ENCODE assay signal across 8 cellular contexts in the genomic region with DNA sequence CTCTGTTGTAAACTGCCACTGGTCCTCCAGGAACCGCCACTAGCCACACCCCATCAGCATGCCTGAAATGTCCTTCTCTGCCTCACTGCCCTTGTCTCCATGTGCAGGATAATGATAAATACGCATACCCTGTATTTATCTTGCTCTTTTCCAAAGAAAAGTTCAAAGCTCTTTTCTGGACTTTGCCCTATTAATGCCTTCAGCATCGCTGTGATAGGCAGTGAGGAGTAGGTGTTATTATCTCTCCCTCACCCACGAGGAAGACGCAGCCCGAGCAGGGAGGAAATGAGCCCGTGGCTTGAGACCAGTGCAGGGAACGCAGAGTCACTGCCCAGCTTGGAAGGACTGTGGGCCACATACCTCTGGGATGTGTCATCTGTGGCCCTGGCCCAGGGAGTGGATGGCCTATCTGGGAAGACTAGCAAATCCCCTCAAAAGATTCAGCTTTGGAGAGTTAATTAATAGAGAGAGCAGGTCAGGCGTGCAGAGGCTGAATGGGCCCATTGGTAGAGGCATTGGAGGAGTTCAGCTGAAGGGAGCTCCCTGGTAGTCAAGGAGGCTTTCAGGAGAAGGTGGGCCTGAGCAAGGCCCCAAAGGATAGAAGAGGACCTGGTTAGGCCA. TPM values are rescaled to one million over a fixed set of nuclear protein-coding genes. Genes with fewer than 3 reads are reported as not detected.
A peak's percentile ranks its signal among the peaks of the same experiment; 100 is the strongest.
DNase-seq lines count a peak whose midpoint lies in the region; ATAC-seq lines count a peak whose summit lies in the region.

No MANE protein-coding gene starts in this region.

- no peak overlapping the region for H2AFZ ChIP-seq in trophoblast cell (ENCODE audit: insufficient read depth, low read length, poor library complexity)

- WGBS in trophoblast cell (ENCODE audit: extremely low coverage, insufficient coverage, insufficient read length) = no CpG with 5 or more reads among the region's 9 CpGs

- no peak for DNase-seq in CD4-positive, CD25-positive, alpha-beta regulatory T cell
- DNase-seq in SJCRH30 (peak; percentile 67 to 78), fibroblast of peridontal ligament (ENCODE audit: extremely low read depth) (peak; percentile 81), trophoblast cell (peak; percentile 59 to 64), NCI-H2029 treated with DMSO at 0.1 percent for 48 hours (lab: John Stamatoyannopoulos, UW) (no peak), DMS79 treated with DMSO at 0.1 percent for 48 hours (lab: John Stamatoyannopoulos, UW) (no peak)
- no peak for DNase-seq in activated CD4-positive, alpha-beta memory T cell treated with anti-CD3 and anti-CD28 coated beads, Interleukin-2, amount 10 ng/mL, durations not matched to agents 7 days and 5 days

- no peaks in the 10 kb centered on the region for H3K9me3 ChIP-seq in CD4-positive, CD25-positive, alpha-beta regulatory T cell (ENCODE audit: control insufficient read depth in 2 of 2, low read length in 2 of 2)
- H3K9me3 ChIP-seq in SJCRH30 (replicated peaks) (no peaks in the 10 kb centered on the region), trophoblast cell (ENCODE audit: insufficient read depth, low read depth, low read length) (peaks cover 2% of the 10 kb centered on the region)

- H2BK5ac ChIP-seq in trophoblast cell (ENCODE audit: low read depth, low read length, poor library complexity) = no peak overlapping the region

- H4K12ac ChIP-seq in trophoblast cell (ENCODE audit: low read depth, low read length) = no peak overlapping the region

- H4K8ac ChIP-seq in trophoblast cell (ENCODE audit: low read depth, low read length) = no peak overlapping the region

- H3K27ac Mint-ChIP-seq in CD4-positive, CD25-positive, alpha-beta regulatory T cell = peak overlapping the region; percentile 67 to 89 (median 84)
- no peak overlapping the region for H3K27ac Mint-ChIP-seq in activated CD4-positive, alpha-beta memory T cell treated with anti-CD3 and anti-CD28 coated beads, Interleukin-2, amount 10 ng/mL, durations not matched to agents 7 days and 5 days

- H3K4me2 ChIP-seq in trophoblast cell (ENCODE audit: low read length) = peak overlapping the region; percentile 2

- H3K79me2 ChIP-seq in trophoblast cell (ENCODE audit: control insufficient read depth, insufficient read depth, low read length, poor library complexity) = peaks cover 3% of the 10 kb centered on the region

- no peak overlapping the region for H3K4ac ChIP-seq in trophoblast cell (ENCODE audit: low read depth, low read length)

- POLR2A ChIA-PET in activated CD4-positive, alpha-beta memory T cell treated with anti-CD3 and anti-CD28 coated beads, Interleukin-2, amount 10 ng/mL, durations not matched to agents 7 days and 5 days (lab: Charles Lee) = interaction anchor here (1.2 kb wide), 1 partner anchor 13 kb away, joined by 4 read pairs; no protein-coding TSS in a partner anchor

- H4K91ac ChIP-seq in trophoblast cell (ENCODE audit: low read depth, low read length) = peak overlapping the region; percentile 86

- peaks cover 87% of the 10 kb centered on the region for H3K36me3 ChIP-seq in CD4-positive, CD25-positive, alpha-beta regulatory T cell (ENCODE audit: control insufficient read depth, insufficient read depth, low read length)
- peaks cover 25% of the 10 kb centered on the region for H3K36me3 ChIP-seq in SJCRH30
- peaks cover 61 to 63% of the 10 kb centered on the region in 2 experiments for H3K36me3 ChIP-seq in trophoblast cell (ENCODE audit: control insufficient read depth in 1 of 2, insufficient read depth in 2 of 2, low read length in 2 of 2)

- no peak for ATAC-seq in CD4-positive, CD25-positive, alpha-beta regulatory T cell (ENCODE audit: low read depth in 2 of 2)
- no peak for ATAC-seq in HG03565 (IDR thresholded peaks at IDR 0.05; ENCODE audit: unreplicated experiment)

- H3K18ac ChIP-seq in trophoblast cell (ENCODE audit: low read length) = peak overlapping the region; percentile 88

- no peak overlapping the region for H3K4me3 ChIP-seq in CD4-positive, CD25-positive, alpha-beta regulatory T cell (ENCODE audit: low read depth, low read length)
- H3K4me3 ChIP-seq in SJCRH30 = no peak overlapping the region
- no peak overlapping the region for H3K4me3 ChIP-seq in trophoblast cell (ENCODE audit: low read depth, low read length)

- H3K79me1 ChIP-seq in trophoblast cell (ENCODE audit: low read length) = peaks cover 9% of the 10 kb centered on the region

- H3K4me1 Mint-ChIP-seq in CD4-positive, CD25-positive, alpha-beta regulatory T cell = peaks cover 0 to 31% (median 19%) of the 10 kb centered on the region in 4 donors
- peaks cover 16% of the 10 kb centered on the region for H3K4me1 Mint-ChIP-seq in activated CD4-positive, alpha-beta memory T cell treated with anti-CD3 and anti-CD28 coated beads, Interleukin-2, amount 10 ng/mL, durations not matched to agents 7 days and 5 days

- no peak overlapping the region for H3K14ac ChIP-seq in trophoblast cell (ENCODE audit: low read length)

- no peak overlapping the region for H3K4me3 Mint-ChIP-seq in CD4-positive, CD25-positive, alpha-beta regulatory T cell
- H3K4me3 Mint-ChIP-seq in activated CD4-positive, alpha-beta memory T cell treated with anti-CD3 and anti-CD28 coated beads, Interleukin-2, amount 10 ng/mL, durations not matched to agents 7 days and 5 days = no peak overlapping the region

- peak overlapping the region; percentile 76 for H2BK12ac ChIP-seq in trophoblast cell (ENCODE audit: low read length)

- no peak overlapping the region for H2AK5ac ChIP-seq in trophoblast cell (ENCODE audit: low read length)

- no peak overlapping the region for H3K27ac ChIP-seq in CD4-positive, CD25-positive, alpha-beta regulatory T cell (ENCODE audit: insufficient read depth, low read length, poor library complexity, severe bottlenecking)
- H3K27ac ChIP-seq in SJCRH30 (peak overlapping the region; percentile 22), trophoblast cell (ENCODE audit: low read depth, low read length) (peak overlapping the region; percentile 69)

- H3K36me3 Mint-ChIP-seq in CD4-positive, CD25-positive, alpha-beta regulatory T cell = peaks cover 58% of the 10 kb centered on the region
- H3K36me3 Mint-ChIP-seq in activated CD4-positive, alpha-beta memory T cell treated with anti-CD3 and anti-CD28 coated beads, Interleukin-2, amount 10 ng/mL, durations not matched to agents 7 days and 5 days (ENCODE audit: low read depth) = peaks cover 79% of the 10 kb centered on the region

- H3K27me3 Mint-ChIP-seq in CD4-positive, CD25-positive, alpha-beta regulatory T cell = no peaks in the 10 kb centered on the region
- H3K27me3 Mint-ChIP-seq in activated CD4-positive, alpha-beta memory T cell treated with anti-CD3 and anti-CD28 coated beads, Interleukin-2, amount 10 ng/mL, durations not matched to agents 7 days and 5 days = no peaks in the 10 kb centered on the region

- H3K27me3 ChIP-seq in CD4-positive, CD25-positive, alpha-beta regulatory T cell (ENCODE audit: control insufficient read depth, insufficient read depth, low read length) = no peaks in the 10 kb centered on the region
- H3K27me3 ChIP-seq in SJCRH30 (no peaks in the 10 kb centered on the region), trophoblast cell (ENCODE audit: insufficient read depth, low read length) (no peaks in the 10 kb centered on the region)

- H3K23ac ChIP-seq in trophoblast cell (ENCODE audit: low read length) = no peak overlapping the region

- peaks cover 5% of the 10 kb centered on the region for H3K4me1 ChIP-seq in CD4-positive, CD25-positive, alpha-beta regulatory T cell (ENCODE audit: control insufficient read depth, insufficient read depth, low read length, poor library complexity, severe bottlenecking)
- peaks cover 9% of the 10 kb centered on the region for H3K4me1 ChIP-seq in SJCRH30
- H3K4me1 ChIP-seq in trophoblast cell (ENCODE audit: control insufficient read depth in 1 of 2, insufficient read depth in 2 of 2, low read length in 2 of 2) = peaks cover 11 to 15% of the 10 kb centered on the region in 2 experiments

- peaks cover 0 to 1% (median 0%) of the 10 kb centered on the region in 7 donors for H3K9me3 Mint-ChIP-seq in CD4-positive, CD25-positive, alpha-beta regulatory T cell
- no peaks in the 10 kb centered on the region for H3K9me3 Mint-ChIP-seq in activated CD4-positive, alpha-beta memory T cell treated with anti-CD3 and anti-CD28 coated beads, Interleukin-2, amount 10 ng/mL, durations not matched to agents 7 days and 5 days

- H2BK120ac ChIP-seq in trophoblast cell (ENCODE audit: insufficient read depth, low read length, poor library complexity) = peak overlapping the region; percentile 16

- CTCF ChIA-PET in activated CD4-positive, alpha-beta memory T cell treated with anti-CD3 and anti-CD28 coated beads, Interleukin-2, amount 10 ng/mL, durations not matched to agents 7 days and 5 days (lab: Charles Lee) = no interaction called here

- no peak overlapping the region for H3K9ac ChIP-seq in trophoblast cell (ENCODE audit: low read length)

RNA-seq across cellular contexts. Expression of gene TTC7A, which starts 14.0 kb away (rescaled TPM):
- total RNA-seq in CD4-positive, CD25-positive, alpha-beta regulatory T cell = 65.0 TPM
- polyA plus RNA-seq in CD4-positive, CD25-positive, alpha-beta regulatory T cell = 10 to 100 TPM; 14.5 to 18.3 (median 16.6) TPM
- 9.1 and 10.4 TPM in 2 replicates for total RNA-seq in SJCRH30 (2014; rRNA removed; shearing (Covaris generic))
- polyA plus RNA-seq in trophoblast cell (2013) = 31.2 and 33.6 TPM in 2 replicates
- total RNA-seq in activated CD4-positive, alpha-beta memory T cell treated with anti-CD3 and anti-CD28 coated beads, Interleukin-2, amount 10 ng/mL, durations not matched to agents 7 days and 5 days = 10 to 100 TPM; 59.3 to 62.0 TPM

RNA-seq across cellular contexts. Expression of gene MCFD2, which starts 39.5 kb away (rescaled TPM):
- total RNA-seq in CD4-positive, CD25-positive, alpha-beta regulatory T cell = 36.4 TPM
- 10 to 100 TPM; 22.0 to 30.8 (median 27.0) TPM for polyA plus RNA-seq in CD4-positive, CD25-positive, alpha-beta regulatory T cell
- 109 and 113 TPM in 2 replicates for total RNA-seq in SJCRH30 (2014; rRNA removed; shearing (Covaris generic))
- 100 and 104 TPM in 2 replicates for polyA plus RNA-seq in trophoblast cell (2013)
- 10 to 100 TPM; 48.4 to 48.8 TPM for total RNA-seq in activated CD4-positive, alpha-beta memory T cell treated with anti-CD3 and anti-CD28 coated beads, Interleukin-2, amount 10 ng/mL, durations not matched to agents 7 days and 5 days

Comparison
In these comparisons a context has a peak if more than half of its experiments do, and no peak if none do; other contexts are left out.
1. DNase-seq: peak in SJCRH30 (2 of 2), fibroblast of peridontal ligament (single experiment) and trophoblast cell (2 of 2); none in CD4-positive, CD25-positive, alpha-beta regulatory T cell (0 of 3), NCI-H2029 treated with DMSO at 0.1 percent for 48 hours (single experiment), DMS79 treated with DMSO at 0.1 percent for 48 hours (single experiment) and activated CD4-positive, alpha-beta memory T cell treated with anti-CD3 and anti-CD28 coated beads, Interleukin-2, amount 10 ng/mL, durations not matched to agents 7 days and 5 days (single experiment).